ENCODE assay signal across 10 cellular contexts in the genomic region with DNA sequence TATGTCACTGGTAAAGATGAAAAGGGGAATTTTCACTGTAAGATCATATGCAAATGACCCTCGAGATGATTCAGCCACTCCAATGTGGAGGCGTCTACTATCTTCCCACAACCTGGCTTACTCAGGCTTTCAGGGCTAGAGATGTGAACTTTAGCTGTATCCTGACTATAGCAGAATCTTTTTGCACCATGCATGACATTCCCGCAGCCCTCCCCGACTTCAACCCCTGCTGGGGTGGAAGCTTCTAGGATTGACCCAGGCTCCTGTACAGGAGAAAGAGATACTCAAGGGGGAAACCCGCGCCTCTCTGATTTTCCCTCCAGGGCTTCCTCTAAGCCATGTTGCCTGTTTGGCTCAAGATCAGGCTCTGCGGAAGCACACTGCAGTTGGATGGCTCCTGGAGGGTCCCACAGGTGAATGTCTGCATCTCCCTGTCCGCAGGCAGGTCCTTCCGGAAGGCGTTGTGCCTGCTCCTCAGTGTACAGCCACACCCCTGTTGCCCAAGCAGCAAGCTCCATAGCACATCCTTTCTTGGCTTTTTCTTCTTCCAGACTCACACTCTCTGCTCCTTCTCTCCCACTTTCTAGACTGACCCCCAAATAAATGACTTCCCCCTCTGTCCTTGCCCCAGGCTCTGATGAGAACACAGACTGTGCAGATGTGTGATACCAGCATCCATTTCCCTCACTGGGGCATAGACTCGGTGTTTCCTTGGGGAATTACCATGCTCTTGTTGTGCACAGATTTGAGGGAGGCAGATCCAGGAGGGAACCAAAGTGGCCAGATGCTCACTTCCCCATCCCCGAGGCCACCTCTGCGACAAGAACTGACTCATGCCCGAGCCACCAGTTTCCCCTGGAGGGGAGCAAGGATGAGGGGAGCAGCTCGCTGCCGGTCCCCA. TPM values are rescaled to one million over a fixed set of nuclear protein-coding genes. Genes with fewer than 3 reads are reported as not detected.
DNase-seq lines count a peak whose midpoint lies in the region; ATAC-seq, FAIRE-seq and TF ChIP-seq lines count a peak whose summit lies in the region.
"Had no signal": no experiment of that assay in that cellular context is flagged by ENCODE, and none has a peak within 500 bp of the region (broad histone marks: within the 10 kb centered on the region; RNA-seq: fewer than 3 reads in every experiment).

No MANE protein-coding gene starts in this region.

- DNase-seq in activated CD8-positive, alpha-beta memory T cell treated with anti-CD3 and anti-CD28 coated beads, Interleukin-2, amount 50 U/mL, for 24 hours (ENCODE audit: extremely low read depth) = peak; percentile 7
- no peak for DNase-seq in activated CD8-positive, alpha-beta memory T cell treated with anti-CD3 and anti-CD28 coated beads, Interleukin-2, amount 50 U/mL, for 4 hours
- peak; percentile 14 for DNase-seq in bronchial epithelial cell (ENCODE audit: low read depth)
- DNase-seq in stimulated activated naive B cell treated with anti-CD40 and anti-IgM and Interleukin-4, amounts not matched to agents 10 μg/mL and 1 μg/mL and 100 μg/mL, for 72 hours = peak; percentile 21
- no peak for DNase-seq in NCI-H1436 treated with DMSO at 0.1 percent for 48 hours (lab: John Stamatoyannopoulos, UW)
- DNase-seq in 8988T = no peak
- no peak for DNase-seq in GM19239 (ENCODE audit: insufficient read length, low spot score)
- DNase-seq: KG1 had no signal

- H3K4me3 Mint-ChIP-seq in stimulated activated naive B cell treated with anti-CD40 and anti-IgM and Interleukin-4, amounts not matched to agents 10 μg/mL and 1 μg/mL and 100 μg/mL, for 72 hours = no peak overlapping the region

- peaks cover 0 to 3% of the 10 kb centered on the region in 2 donors for H3K36me3 Mint-ChIP-seq in stimulated activated naive B cell treated with anti-CD40 and anti-IgM and Interleukin-4, amounts not matched to agents 10 μg/mL and 1 μg/mL and 100 μg/mL, for 72 hours

- H3K4me1 Mint-ChIP-seq in stimulated activated naive B cell treated with anti-CD40 and anti-IgM and Interleukin-4, amounts not matched to agents 10 μg/mL and 1 μg/mL and 100 μg/mL, for 72 hours = peaks cover 14 to 22% of the 10 kb centered on the region in 2 donors

- H3K27me3 ChIP-seq in bronchial epithelial cell (ENCODE audit: control insufficient read depth, insufficient read depth, low read length) = no peaks in the 10 kb centered on the region

- no peak overlapping the region for H3K4me3 ChIP-seq in bronchial epithelial cell (ENCODE audit: low read depth, low read length)
- H3K4me3 ChIP-seq: breast epithelium had no signal

- peaks cover 53 to 61% of the 10 kb centered on the region in 2 donors for H3K27me3 Mint-ChIP-seq in stimulated activated naive B cell treated with anti-CD40 and anti-IgM and Interleukin-4, amounts not matched to agents 10 μg/mL and 1 μg/mL and 100 μg/mL, for 72 hours

- no peak for TF ChIP-seq CTCF in bronchial epithelial cell (IDR thresholded peaks at IDR 0.05; ENCODE audit: insufficient read depth, low read length, severe bottlenecking)

- peak; percentile 65 for ATAC-seq in HG03442 (IDR thresholded peaks at IDR 0.05; ENCODE audit: unreplicated experiment)
- peak; percentile 83 to 90 for ATAC-seq in stimulated activated naive B cell treated with anti-CD40 and anti-IgM and Interleukin-4, amounts not matched to agents 10 μg/mL and 1 μg/mL and 100 μg/mL, for 72 hours (replicated peaks)

- no peak overlapping the region for H3K27ac Mint-ChIP-seq in stimulated activated naive B cell treated with anti-CD40 and anti-IgM and Interleukin-4, amounts not matched to agents 10 μg/mL and 1 μg/mL and 100 μg/mL, for 72 hours

- no peaks in the 10 kb centered on the region for H3K36me3 ChIP-seq in bronchial epithelial cell (ENCODE audit: control insufficient read depth, insufficient read depth, low read length)
- H3K36me3 ChIP-seq: breast epithelium had no signal

- FAIRE-seq in bronchial epithelial cell (lab: Jason Lieb, UNC) (no peak), GM19239 (lab: Jason Lieb, UNC) (no peak)

- H3K9me3 Mint-ChIP-seq in stimulated activated naive B cell treated with anti-CD40 and anti-IgM and Interleukin-4, amounts not matched to agents 10 μg/mL and 1 μg/mL and 100 μg/mL, for 72 hours = peaks cover 5 to 7% of the 10 kb centered on the region in 2 donors

RNA-seq across cellular contexts. Expression of a gene that starts 29.1 kb away (rescaled TPM):
- 58.7 and 79.2 TPM in 2 replicates for total RNA-seq in bronchial epithelial cell

RNA-seq across cellular contexts. Expression of a gene that starts 51.2 kb away (rescaled TPM):
- total RNA-seq in bronchial epithelial cell = not detected in 2 replicates
- total RNA-seq: breast epithelium had no signal

Comparison
In these comparisons a context has a peak if more than half of its experiments do, and no peak if none do; other contexts are left out.
1. DNase-seq: peak in activated CD8-positive, alpha-beta memory T cell treated with anti-CD3 and anti-CD28 coated beads, Interleukin-2, amount 50 U/mL, for 24 hours (single experiment), bronchial epithelial cell (single experiment) and stimulated activated naive B cell treated with anti-CD40 and anti-IgM and Interleukin-4, amounts not matched to agents 10 μg/mL and 1 μg/mL and 100 μg/mL, for 72 hours (single experiment); none in activated CD8-positive, alpha-beta memory T cell treated with anti-CD3 and anti-CD28 coated beads, Interleukin-2, amount 50 U/mL, for 4 hours (single experiment), NCI-H1436 treated with DMSO at 0.1 percent for 48 hours (single experiment), 8988T (single experiment) and GM19239 (single experiment).